Comparison of ENCODE assay signal across 34 cellular contexts in the genomic region with DNA sequence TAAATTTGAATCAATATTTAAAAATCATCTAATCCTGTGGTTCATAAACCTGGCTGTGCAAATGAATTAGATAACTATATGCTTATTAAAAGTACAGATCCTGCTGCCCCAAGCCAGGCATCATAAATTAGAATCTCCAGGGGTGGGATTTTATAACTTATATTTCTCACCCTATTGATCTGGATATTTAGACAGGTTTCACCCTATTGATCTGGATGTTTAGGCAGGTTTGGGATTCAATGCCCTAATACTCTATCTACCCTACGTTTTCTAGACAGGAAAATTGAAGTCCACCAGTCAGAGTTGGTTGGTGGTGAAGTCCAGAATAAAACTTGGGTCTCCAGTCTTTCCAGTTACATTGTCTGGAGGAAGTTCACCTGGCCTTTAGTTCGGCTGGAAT. TPM values are rescaled to one million over a fixed set of nuclear protein-coding genes. Genes with fewer than 3 reads are reported as not detected.
"Had no signal": no experiment of that assay in that cellular context is flagged by ENCODE, and none has a peak within 500 bp of the region (broad histone marks: within the 10 kb centered on the region; RNA-seq: fewer than 3 reads in every experiment).

No MANE protein-coding gene starts in this region.

- H3K4me1 Mint-ChIP-seq: stimulated activated effector memory CD8-positive, alpha-beta T cell treated with anti-CD3 and anti-CD28 coated beads, Interleukin-12 subunit alpha, Interleukin-12 subunit beta, amount 100 ng/mL, for 72 hours; stimulated activated memory B cell treated with anti-CD40 and anti-IgM and Interleukin-4, amounts not matched to agents 10 μg/mL and 1 μg/mL and 100 μg/mL, for 72 hours; stimulated activated naive B cell treated with anti-CD40 and anti-IgM and Interleukin-4, amounts not matched to agents 10 μg/mL and 1 μg/mL and 100 μg/mL, for 72 hours; stimulated activated naive CD8-positive, alpha-beta T cell treated with anti-CD3 and anti-CD28 coated beads, Interleukin-15, amount 100 ng/mL, for 72 hours had no signal

- H3K4me3 ChIP-seq: stomach, suprapubic skin, testis, thoracic aorta, thyroid gland, tibial artery, tibial nerve, transverse colon, upper lobe of left lung, upper lobe of right lung, uterus, vagina had no signal

- H3K36me3 Mint-ChIP-seq: stimulated activated effector memory CD8-positive, alpha-beta T cell treated with anti-CD3 and anti-CD28 coated beads, Interleukin-12 subunit alpha, Interleukin-12 subunit beta, amount 100 ng/mL, for 72 hours; stimulated activated memory B cell treated with anti-CD40 and anti-IgM and Interleukin-4, amounts not matched to agents 10 μg/mL and 1 μg/mL and 100 μg/mL, for 72 hours; stimulated activated naive B cell treated with anti-CD40 and anti-IgM and Interleukin-4, amounts not matched to agents 10 μg/mL and 1 μg/mL and 100 μg/mL, for 72 hours; type B pancreatic cell had no signal

- H3K4me3 Mint-ChIP-seq: stimulated activated effector memory CD8-positive, alpha-beta T cell treated with anti-CD3 and anti-CD28 coated beads, Interleukin-12 subunit alpha, Interleukin-12 subunit beta, amount 100 ng/mL, for 72 hours; stimulated activated memory B cell treated with anti-CD40 and anti-IgM and Interleukin-4, amounts not matched to agents 10 μg/mL and 1 μg/mL and 100 μg/mL, for 72 hours; stimulated activated naive B cell treated with anti-CD40 and anti-IgM and Interleukin-4, amounts not matched to agents 10 μg/mL and 1 μg/mL and 100 μg/mL, for 72 hours; stimulated activated naive CD8-positive, alpha-beta T cell treated with anti-CD3 and anti-CD28 coated beads, Interleukin-15, amount 100 ng/mL, for 72 hours; stimulated activated naive CD8-positive, alpha-beta T cell treated with anti-CD3 and anti-CD28 coated beads, Interleukin-15, Interleukin-2, amounts not matched to agents 100 ng/mL and 50 ng/mL, for 24 hours; type B pancreatic cell had no signal

- H3K4me1 ChIP-seq: stomach, suprapubic skin, testis, thyroid gland, tibial artery, tibial nerve, transverse colon, upper lobe of left lung, upper lobe of right lung, uterus, vagina had no signal

- DNase-seq: stimulated activated CD4-positive, alpha-beta T cell treated with anti-CD3 and anti-CD28 coated beads, Interleukin-2, amount 100 ng/mL, for 48 hours; stimulated activated CD4-positive, alpha-beta T cell treated with anti-CD3 and anti-CD28 coated beads, Interleukin-4, amount 100 ng/mL, for 1 hour; stimulated activated CD4-positive, alpha-beta T cell treated with anti-CD3 and anti-CD28 coated beads, Interleukin-4, amount 100 ng/mL, for 24 hours; stimulated activated CD4-positive, alpha-beta T cell treated with anti-CD3 and anti-CD28 coated beads, Interleukin-4, amount 100 ng/mL, for 4 hours; stimulated activated CD8-positive, alpha-beta memory T cell treated with anti-CD3 and anti-CD28 coated beads, Interleukin-4, amount 100 ng/mL, for 48 hours; stimulated activated naive B cell treated with anti-CD40 and anti-IgM and Interleukin-4, amounts not matched to agents 10 μg/mL and 1 μg/mL and 100 μg/mL, for 72 hours; stimulated activated naive CD4-positive, alpha-beta T cell; stimulated activated naive CD4-positive, alpha-beta T cell treated with Interleukin-2 at 50 U/mL for 16 hours; stimulated activated naive CD8-positive, alpha-beta T cell treated with anti-CD3 and anti-CD28 coated beads, Interleukin-15, amount 100 ng/mL, for 72 hours; stimulated activated naive CD8-positive, alpha-beta T cell treated with anti-CD3 and anti-CD28 coated beads, Interleukin-15, Interleukin-2, amounts not matched to agents 100 U/mL and 50 U/mL, for 24 hours; stomach; substantia nigra; testis; thyroid gland; tibial artery; transverse colon; trophoblast cell; upper lobe of left lung; upper lobe of right lung; uterus had no signal

- H3K9me3 Mint-ChIP-seq: stimulated activated effector memory CD8-positive, alpha-beta T cell treated with anti-CD3 and anti-CD28 coated beads, Interleukin-12 subunit alpha, Interleukin-12 subunit beta, amount 100 ng/mL, for 72 hours; stimulated activated memory B cell treated with anti-CD40 and anti-IgM and Interleukin-4, amounts not matched to agents 10 μg/mL and 1 μg/mL and 100 μg/mL, for 72 hours; stimulated activated naive B cell treated with anti-CD40 and anti-IgM and Interleukin-4, amounts not matched to agents 10 μg/mL and 1 μg/mL and 100 μg/mL, for 72 hours; stimulated activated naive CD8-positive, alpha-beta T cell treated with anti-CD3 and anti-CD28 coated beads, Interleukin-15, Interleukin-2, amounts not matched to agents 100 ng/mL and 50 ng/mL, for 24 hours; type B pancreatic cell had no signal

- H3K27ac Mint-ChIP-seq: stimulated activated effector memory CD8-positive, alpha-beta T cell treated with anti-CD3 and anti-CD28 coated beads, Interleukin-12 subunit alpha, Interleukin-12 subunit beta, amount 100 ng/mL, for 72 hours; stimulated activated memory B cell treated with anti-CD40 and anti-IgM and Interleukin-4, amounts not matched to agents 10 μg/mL and 1 μg/mL and 100 μg/mL, for 72 hours; stimulated activated naive B cell treated with anti-CD40 and anti-IgM and Interleukin-4, amounts not matched to agents 10 μg/mL and 1 μg/mL and 100 μg/mL, for 72 hours; stimulated activated naive CD8-positive, alpha-beta T cell treated with anti-CD3 and anti-CD28 coated beads, Interleukin-15, amount 100 ng/mL, for 72 hours; stimulated activated naive CD8-positive, alpha-beta T cell treated with anti-CD3 and anti-CD28 coated beads, Interleukin-15, Interleukin-2, amounts not matched to agents 100 ng/mL and 50 ng/mL, for 24 hours; type B pancreatic cell had no signal

- H3K9me3 ChIP-seq: stomach, suprapubic skin, testis, thoracic aorta, thyroid gland, tibial artery, tibial nerve, transverse colon, upper lobe of left lung, upper lobe of right lung, uterus, vagina had no signal

- H3K36me3 ChIP-seq: stomach, suprapubic skin, thoracic aorta, thyroid gland, tibial artery, tibial nerve, transverse colon, upper lobe of left lung, upper lobe of right lung, uterus, vagina had no signal

- FAIRE-seq: urothelium cell line had no signal

- H3K27ac ChIP-seq: stomach, suprapubic skin, testis, thoracic aorta, thyroid gland, tibial artery, tibial nerve, transverse colon, upper lobe of left lung, upper lobe of right lung, uterus, vagina had no signal

- H3K27me3 ChIP-seq: stomach, suprapubic skin, testis, thyroid gland, tibial artery, tibial nerve, transverse colon, upper lobe of left lung, upper lobe of right lung, uterus, vagina had no signal

- H3K27me3 Mint-ChIP-seq: stimulated activated memory B cell treated with anti-CD40 and anti-IgM and Interleukin-4, amounts not matched to agents 10 μg/mL and 1 μg/mL and 100 μg/mL, for 72 hours had no signal

- ATAC-seq: stimulated activated effector memory CD8-positive, alpha-beta T cell treated with anti-CD3 and anti-CD28 coated beads, Interleukin-12 subunit alpha, Interleukin-12 subunit beta, amount 100 ng/mL, for 72 hours; stimulated activated memory B cell treated with anti-CD40 and anti-IgM and Interleukin-4, amounts not matched to agents 10 μg/mL and 1 μg/mL and 100 μg/mL, for 72 hours; stimulated activated naive B cell treated with anti-CD40 and anti-IgM and Interleukin-4, amounts not matched to agents 10 μg/mL and 1 μg/mL and 100 μg/mL, for 72 hours; stimulated activated naive CD8-positive, alpha-beta T cell treated with anti-CD3 and anti-CD28 coated beads, Interleukin-15, amount 100 ng/mL, for 72 hours; stimulated activated naive CD8-positive, alpha-beta T cell treated with anti-CD3 and anti-CD28 coated beads, Interleukin-15, Interleukin-2, amounts not matched to agents 100 U/mL and 50 U/mL, for 24 hours; upper lobe of right lung had no signal

RNA-seq across cellular contexts. Expression of a gene that starts 2.6 kb away (rescaled TPM):
- total RNA-seq: stomach, subcutaneous adipose tissue, suprapubic skin, temporal lobe, testis, thoracic aorta, thyroid gland, tibial nerve, transverse colon, upper lobe of left lung, upper lobe of right lung, ureter, urinary bladder, uterus, vagina had no signal
- polyA plus RNA-seq: stomach, urinary bladder had no signal

RNA-seq across cellular contexts. Expression of a gene that starts 18.2 kb away (rescaled TPM):
- total RNA-seq: stomach, subcutaneous adipose tissue, suprapubic skin, temporal lobe, testis, thoracic aorta, thyroid gland, tibial nerve, transverse colon, upper lobe of left lung, upper lobe of right lung, ureter, urinary bladder, uterus, vagina had no signal
- polyA plus RNA-seq: stomach, thymus, urinary bladder had no signal

RNA-seq across cellular contexts. Expression of a gene that starts 44.0 kb away (rescaled TPM):
- total RNA-seq: stomach, subcutaneous adipose tissue, suprapubic skin, temporal lobe, testis, thoracic aorta, thyroid gland, tibial nerve, transverse colon, upper lobe of left lung, upper lobe of right lung, ureter, urinary bladder, uterus, vagina had no signal
- polyA plus RNA-seq: stomach, thymus, urinary bladder had no signal

RNA-seq across cellular contexts. Expression of a gene that starts 58.5 kb away (rescaled TPM):
- total RNA-seq: stomach, subcutaneous adipose tissue, suprapubic skin, temporal lobe, testis, thoracic aorta, thyroid gland, tibial nerve, transverse colon, upper lobe of left lung, upper lobe of right lung, ureter, urinary bladder, uterus, vagina had no signal
- polyA plus RNA-seq: stomach, urinary bladder had no signal
